In genomic region chr22:49046546-49047305, GRCh38 we compare ENCODE assay signal across 8 cellular contexts.
A peak's percentile ranks its signal among the peaks of the same experiment; 100 is the strongest.
DNase-seq lines count a peak whose midpoint lies in the region; ATAC-seq and TF ChIP-seq lines count a peak whose summit lies in the region.

No MANE protein-coding gene starts in this region.

- TF ChIP-seq CTCF in GM10266 (IDR thresholded peaks at IDR 0.05; ENCODE audit: control insufficient read depth, insufficient read depth, low read depth, missing control alignments): peak; percentile 24
- peak; percentile 52 for TF ChIP-seq CTCF in hepatocyte (IDR thresholded peaks at IDR 0.05; ENCODE audit: poor library complexity)

- no peaks in the 10 kb centered on the region for H3K4me1 ChIP-seq in hepatocyte (ENCODE audit: insufficient read depth)

- DNase-seq in GM10266 (ENCODE audit: extremely low spot score): no peak
- peak; percentile 76 for DNase-seq in NCI-H1436 (lab: John Stamatoyannopoulos, UW)
- peak; percentile 22 to 50 for DNase-seq in activated CD4-positive, alpha-beta T cell treated with anti-CD3 and anti-CD28 coated beads, Interleukin-2, amount 50 U/mL, for 48 hours
- peak; percentile 69 for DNase-seq in hepatocyte (ENCODE audit: low spot score)
- peak; percentile 65 for DNase-seq in stimulated activated CD8-positive, alpha-beta memory T cell treated with anti-CD3 and anti-CD28 coated beads, Interleukin-4, amount 100 ng/mL, for 48 hours
- DNase-seq in effector CD8-positive, alpha-beta T cell (lab: John Stamatoyannopoulos, UW): no peak
- DNase-seq in cortex of kidney (lab: John Stamatoyannopoulos, UW): no peak

- H3K27me3 ChIP-seq in hepatocyte: peaks cover 3% of the 10 kb centered on the region

- 51% methylated on average over 17 of the region's 17 CpGs for WGBS in hepatocyte (ENCODE audit: low lambda C conversion rate, missing lambda C conversion rate)

- no peak overlapping the region for H3K4me2 ChIP-seq in hepatocyte

- ATAC-seq in HG02588 (IDR thresholded peaks at IDR 0.05; ENCODE audit: unreplicated experiment): no peak

- no peaks in the 10 kb centered on the region for H3K79me2 ChIP-seq in hepatocyte

- H3K9me2 ChIP-seq in hepatocyte (replicated peaks; ENCODE audit: insufficient read depth): no peaks in the 10 kb centered on the region

- H3K36me3 ChIP-seq in hepatocyte (replicated peaks; ENCODE audit: insufficient read depth, low read depth): no peaks in the 10 kb centered on the region

- no peak overlapping the region for H3K4me3 ChIP-seq in hepatocyte

- no peak overlapping the region for H3K27ac ChIP-seq in hepatocyte

- no peaks in the 10 kb centered on the region for H4K20me1 ChIP-seq in hepatocyte (ENCODE audit: insufficient read depth, poor library complexity, severe bottlenecking)

- no peak overlapping the region for H2AFZ ChIP-seq in hepatocyte

- no peaks in the 10 kb centered on the region for H3K9me3 ChIP-seq in hepatocyte (ENCODE audit: low read depth)

Comparison
In these comparisons a context has a peak if more than half of its experiments do, and no peak if none do; other contexts are left out.
1. DNase-seq: peak in NCI-H1436 (single experiment), activated CD4-positive, alpha-beta T cell treated with anti-CD3 and anti-CD28 coated beads, Interleukin-2, amount 50 U/mL, for 48 hours (2 of 2), hepatocyte (single experiment) and stimulated activated CD8-positive, alpha-beta memory T cell treated with anti-CD3 and anti-CD28 coated beads, Interleukin-4, amount 100 ng/mL, for 48 hours (single experiment); none in GM10266 (single experiment), effector CD8-positive, alpha-beta T cell (single experiment) and cortex of kidney (single experiment).